ENCODE assay signal across 8 cellular contexts in the genomic region with DNA sequence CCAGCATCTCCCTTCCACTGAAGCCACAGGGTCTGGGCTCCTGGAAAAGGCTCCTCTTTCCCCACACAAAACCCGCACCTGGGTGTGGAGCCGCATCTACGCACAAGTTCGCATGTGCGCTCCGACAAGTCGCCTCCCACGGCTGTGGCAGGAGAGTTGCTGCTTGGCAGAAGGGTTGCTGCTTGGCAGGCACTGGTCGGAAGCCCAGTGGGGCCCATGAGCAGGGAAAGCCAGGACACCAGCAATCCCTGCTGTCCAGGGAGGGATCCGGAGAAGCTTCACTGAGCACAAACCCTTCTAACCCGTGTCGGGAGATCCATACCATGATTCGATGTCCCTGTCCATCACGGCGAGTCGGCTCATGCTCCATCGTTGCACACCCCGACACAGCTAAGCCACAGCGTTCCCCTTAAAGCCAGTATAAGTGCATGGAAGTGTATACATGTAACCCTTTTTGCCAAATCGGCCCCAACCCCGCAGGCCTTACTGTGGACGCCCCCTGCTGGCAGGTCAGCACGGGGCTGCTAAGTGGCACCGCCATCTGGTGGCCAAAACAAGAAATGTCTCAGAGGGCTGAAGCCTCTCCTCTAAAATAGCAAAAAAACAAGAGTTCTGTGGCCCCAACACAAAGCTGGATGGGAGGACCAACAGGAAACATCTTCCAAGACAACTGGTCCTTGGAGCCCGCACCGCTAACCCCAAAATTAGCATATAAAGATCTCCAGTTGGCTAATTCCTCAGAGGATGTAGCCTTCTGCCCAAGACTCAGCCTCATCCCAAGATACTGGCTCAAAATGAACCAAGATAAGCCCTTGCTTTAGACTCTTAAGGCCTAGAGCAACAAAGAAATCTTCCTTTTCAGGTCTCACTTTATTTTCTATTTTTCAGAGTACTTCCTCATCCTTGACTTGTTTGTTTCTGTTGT. TPM values are rescaled to one million over a fixed set of nuclear protein-coding genes. Genes with fewer than 3 reads are reported as not detected.
DNase-seq lines count a peak whose midpoint lies in the region; ATAC-seq lines count a peak whose summit lies in the region.

No MANE protein-coding gene starts in this region.

- DNase-seq in Caki2 (ENCODE audit: low read depth) = peak; percentile 66
- peak; percentile 75 for DNase-seq in NOMO-1 treated with DMSO at 0.1 percent for 48 hours (lab: John Stamatoyannopoulos, UW; ENCODE audit: unreplicated experiment)
- peak; percentile 68 to 90 (median 89) for DNase-seq in activated CD8-positive, alpha-beta memory T cell treated with anti-CD3 and anti-CD28 coated beads for 48 hours (ENCODE audit: low read depth in 2 of 3, low spot score in 2 of 3)
- DNase-seq in effector memory CD4-positive, alpha-beta T cell = peak; percentile 71 to 81 (median 73)
- peak; percentile 81 for DNase-seq in midbrain (lab: John Stamatoyannopoulos, UW)
- DNase-seq in stimulated activated CD8-positive, alpha-beta memory T cell treated with anti-CD3 and anti-CD28 coated beads, Interleukin-2, amount 100 ng/mL, for 48 hours (ENCODE audit: low read depth in 2 of 2) = peak; percentile 79

- no peaks in the 10 kb centered on the region for H3K36me3 ChIP-seq in effector memory CD4-positive, alpha-beta T cell (ENCODE audit: control insufficient read depth, insufficient read depth, low read length)

- in situ Hi-C loops in Caki2 (cut with HindIII; ENCODE audit: low pct_unique_long_range_greater_than_20kb, low sequenced_read_pairs) = no loop called here

- H3K4me3 ChIP-seq in effector memory CD4-positive, alpha-beta T cell (ENCODE audit: insufficient read depth, low read depth, low read length, poor library complexity, severe bottlenecking) = no peak overlapping the region

- H3K27ac ChIP-seq in effector memory CD4-positive, alpha-beta T cell (ENCODE audit: insufficient read depth, low read length, poor library complexity, severe bottlenecking) = no peak overlapping the region

- peaks cover 3% of the 10 kb centered on the region for H3K4me1 ChIP-seq in effector memory CD4-positive, alpha-beta T cell (ENCODE audit: control insufficient read depth, insufficient read depth, low read length, poor library complexity, severe bottlenecking)

- ATAC-seq in HG03442 (IDR thresholded peaks at IDR 0.05; ENCODE audit: unreplicated experiment) (peak; percentile 43), HG02840 (IDR thresholded peaks at IDR 0.05; ENCODE audit: low FRiP score, unreplicated experiment) (no peak)

- no peaks in the 10 kb centered on the region for H3K9me3 ChIP-seq in effector memory CD4-positive, alpha-beta T cell (ENCODE audit: control insufficient read depth, low read length)

- H3K27me3 ChIP-seq in effector memory CD4-positive, alpha-beta T cell (replicated peaks; ENCODE audit: control insufficient read depth, insufficient read depth, low read length, poor library complexity, severe bottlenecking) = peaks cover 2% of the 10 kb centered on the region

RNA-seq across cellular contexts. Expression of a gene that starts 8.3 kb away (rescaled TPM):
- total RNA-seq in Caki2 (2014; rRNA removed; shearing (Covaris generic); ENCODE audit: low replicate concordance) = not detected in 2 replicates

RNA-seq across cellular contexts. Expression of a gene that starts 33.1 kb away (rescaled TPM):
- total RNA-seq in Caki2 (2014; rRNA removed; shearing (Covaris generic); ENCODE audit: low replicate concordance) = not detected in 2 replicates

RNA-seq across cellular contexts. Expression of a gene that starts 35.7 kb away (rescaled TPM):
- total RNA-seq in Caki2 (2014; rRNA removed; shearing (Covaris generic); ENCODE audit: low replicate concordance) = not detected in 2 replicates

RNA-seq across cellular contexts. Expression of a gene that starts 48.9 kb away (rescaled TPM):
- 2.6 and 4.6 TPM in 2 replicates for total RNA-seq in Caki2 (2014; rRNA removed; shearing (Covaris generic); ENCODE audit: low replicate concordance)
